19 cellular contexts compared by ENCODE assay signal in genomic region chr17:82078433-82078832, GRCh38. TPM values are rescaled to one million over a fixed set of nuclear protein-coding genes. Genes with fewer than 3 reads are reported as not detected.
DNase-seq lines count a peak whose midpoint lies in the region; ATAC-seq, FAIRE-seq and TF ChIP-seq lines count a peak whose summit lies in the region.
"Had no signal": no experiment of that assay in that cellular context is flagged by ENCODE, and none has a peak within 500 bp of the region (broad histone marks: within the 10 kb centered on the region; RNA-seq: fewer than 3 reads in every experiment).

No MANE protein-coding gene starts in this region.

- peaks cover 22% of the 10 kb centered on the region for H3K36me3 Mint-ChIP-seq in CD4-positive, alpha-beta T cell (ENCODE audit: low read depth)
- H3K36me3 Mint-ChIP-seq in neural progenitor cell = peaks cover 5% of the 10 kb centered on the region
- H3K36me3 Mint-ChIP-seq: CD4-positive, CD25-positive, alpha-beta regulatory T cell had no signal

- H3K27ac ChIP-seq in CD4-positive, alpha-beta T cell (ENCODE audit: low read depth, low read length) = no peak overlapping the region
- H3K27ac ChIP-seq in HEK293 (ENCODE audit: extremely low read depth, low read depth, low read length) = peak overlapping the region; percentile 11; the same call in 1 of the 2 replicates
- no peak overlapping the region for H3K27ac ChIP-seq in K562 (ENCODE audit: extremely low read depth, low read depth, low read length)
- H3K27ac ChIP-seq in neural progenitor cell = peak overlapping the region; percentile 53
- H3K27ac ChIP-seq in brain microvascular endothelial cell = no peak overlapping the region
- H3K27ac ChIP-seq: GM23248, KMS-11 had no signal

- POLR2A ChIA-PET in CD4-positive, alpha-beta T cell (lab: Charles Lee) = no interaction called here
- POLR2A ChIA-PET in HEK293 (lab: Yijun Ruan, JAX) = interaction anchor here (1.0 to 1.3 kb wide), 3 partner anchors 17 to 41 kb away, joined by 3 to 5 read pairs (median 3); partner anchors contain the start of genes DCXR and FASN
- POLR2A ChIA-PET in K562 (lab: Yijun Ruan, JAX) = interaction anchor here (3.1 to 4.2 kb wide), 2 partner anchors 9 to 12 kb away, joined by 24 to 52 read pairs; partner anchors contain the start of gene DUS1L

- TF ChIP-seq EP300 in K562 (IDR thresholded peaks at IDR 0.05; ENCODE audit: low read length) = no peak

- H2AFZ ChIP-seq in K562 (ENCODE audit: low read depth, low read length) (no peak overlapping the region), neural progenitor cell (replicated peaks) (no peak overlapping the region)
- H2AFZ ChIP-seq: GM23248 had no signal

- TF ChIP-seq POLR2A in K562 (conservative IDR thresholded peaks at IDR 0.05) = no peak

- H3K9me3 Mint-ChIP-seq in CD4-positive, alpha-beta T cell = no peaks in the 10 kb centered on the region
- H3K9me3 Mint-ChIP-seq in neural progenitor cell = no peaks in the 10 kb centered on the region
- H3K9me3 Mint-ChIP-seq: CD4-positive, CD25-positive, alpha-beta regulatory T cell had no signal

- H3K4me3 Mint-ChIP-seq in CD4-positive, alpha-beta T cell = peak overlapping the region; percentile 30
- no peak overlapping the region for H3K4me3 Mint-ChIP-seq in neural progenitor cell
- H3K4me3 Mint-ChIP-seq: B cell; CD4-positive, CD25-positive, alpha-beta regulatory T cell had no signal

- H3K4me2 ChIP-seq in K562 (ENCODE audit: insufficient read depth, low read length) = no peak overlapping the region
- H3K4me2 ChIP-seq in neural progenitor cell = no peak overlapping the region
- H3K4me2 ChIP-seq: KMS-11, SK-N-SH had no signal

- peaks cover 3% of the 10 kb centered on the region for H3K9me1 ChIP-seq in K562 (ENCODE audit: control insufficient read depth, insufficient read depth, low read length)

- no peaks in the 10 kb centered on the region for H3K27me3 Mint-ChIP-seq in CD4-positive, alpha-beta T cell
- H3K27me3 Mint-ChIP-seq in neural progenitor cell (ENCODE audit: insufficient read depth, low read depth) = peaks cover 2% of the 10 kb centered on the region
- H3K27me3 Mint-ChIP-seq: B cell had no signal

- H3K4me1 Mint-ChIP-seq in CD4-positive, alpha-beta T cell (ENCODE audit: low read depth) = no peaks in the 10 kb centered on the region
- H3K4me1 Mint-ChIP-seq in neural progenitor cell = peaks cover 2% of the 10 kb centered on the region
- H3K4me1 Mint-ChIP-seq: B cell; CD4-positive, CD25-positive, alpha-beta regulatory T cell had no signal

- H3F3A ChIP-seq in neural progenitor cell (ENCODE audit: low read depth) = peaks cover 37% of the 10 kb centered on the region

- intact Hi-C loops in CD4-positive, alpha-beta T cell (cut with DNase I, micrococcal nuclease) = no loop called here
- intact Hi-C loops in K562 (cut with micrococcal nuclease) = no loop called here

- ATAC-seq in CD4-positive, alpha-beta T cell (ENCODE audit: poor library complexity) = no peak
- ATAC-seq in K562 = no peak

- TSS peak; percentile 34 for BruUV-seq in K562 (replicated peaks; lab: Mats Ljungman, UMichigan)

- H3K79me2 ChIP-seq in K562 (ENCODE audit: control insufficient read depth, insufficient read depth, low read length) (no peaks in the 10 kb centered on the region; the same call in 2 of the 3 replicates), neural progenitor cell (ENCODE audit: low read depth) (no peaks in the 10 kb centered on the region)

- TF ChIP-seq CTCF in CD4-positive, alpha-beta T cell (IDR thresholded peaks at IDR 0.05) = no peak
- TF ChIP-seq CTCF in HEK293 (tag by site-specific recombination; IDR thresholded peaks at IDR 0.05) (no peak), K562 (IDR thresholded peaks at IDR 0.05 in 2 of 3, conservative IDR thresholded peaks at IDR 0.05 in 1 of 3; ENCODE audit: insufficient read depth in 2 of 3, low read depth in 1 of 3, low read length in 3 of 3) (no peak), neural progenitor cell (IDR thresholded peaks at IDR 0.05) (no peak), brain microvascular endothelial cell (IDR thresholded peaks at IDR 0.05; ENCODE audit: low read depth, low read length, missing control alignments) (no peak)

- CTCF ChIA-PET in CD4-positive, alpha-beta T cell (lab: Charles Lee) = no interaction called here
- CTCF ChIA-PET in HEK293 (lab: Yijun Ruan, JAX) (no interaction called here), K562 (lab: Yijun Ruan, JAX; ENCODE audit: low intra/inter-chr PET ratio) (no interaction called here)

- H3K4me1 ChIP-seq in HEK293 (ENCODE audit: control insufficient read depth, insufficient read depth, low read length) (no peaks in the 10 kb centered on the region), K562 (replicated peaks in 1 of 2; ENCODE audit: control insufficient read depth in 2 of 2, insufficient read depth in 2 of 2, low read length in 2 of 2) (peaks cover 0 to 64% of the 10 kb centered on the region in 2 experiments; a peak in 2 of 5 replicates), neural progenitor cell (no peaks in the 10 kb centered on the region)

- WGBS in K562 (ENCODE audit: insufficient coverage, low coverage, missing lambda C conversion rate) = 95% methylated on average over 13 of the region's 18 CpGs

- H3K9ac ChIP-seq in K562 (ENCODE audit: insufficient read depth in 1 of 2, low read depth in 2 of 2, low read length in 2 of 2) (no peak overlapping the region), neural progenitor cell (no peak overlapping the region)
- H3K9ac ChIP-seq: GM23248, KMS-11, SK-N-SH had no signal

- H4K20me1 ChIP-seq in K562 (replicated peaks; ENCODE audit: control insufficient read depth, insufficient read depth, low read length) = peaks cover 27% of the 10 kb centered on the region
- peaks cover 48% of the 10 kb centered on the region for H4K20me1 ChIP-seq in neural progenitor cell (ENCODE audit: low read depth)

- no peak overlapping the region for H3K27ac Mint-ChIP-seq in CD4-positive, alpha-beta T cell
- H3K27ac Mint-ChIP-seq in neural progenitor cell = no peak overlapping the region
- H3K27ac Mint-ChIP-seq: B cell; CD4-positive, CD25-positive, alpha-beta regulatory T cell had no signal

- peak in 1 of 10 experiments; percentile 0 for DNase-seq in CD4-positive, alpha-beta T cell
- no peak for DNase-seq in K562 (ENCODE audit: extremely low read depth in 1 of 4, low spot score in 3 of 4)
- no peak for DNase-seq in neural progenitor cell (ENCODE audit: low spot score)
- DNase-seq in activated CD4-positive, alpha-beta T cell treated with anti-CD3 and anti-CD28 coated beads for 1 hour = no peak
- DNase-seq in brain microvascular endothelial cell = no peak
- no peak for DNase-seq in NCI-H1436 (lab: John Stamatoyannopoulos, UW)
- DNase-seq: CD4-positive, CD25-positive, alpha-beta regulatory T cell; DMS79; GM23248; NCI-H1048; NCI-H2081 treated with DMSO at 0.1 percent for 48 hours; NCI-H510A treated with DMSO at 0.1 percent for 48 hours; NCI-H82; Right ventricle myocardium superior; SK-N-SH had no signal

- no peak overlapping the region for H3K4me3 ChIP-seq in HEK293 (ENCODE audit: low read depth, low read length)
- H3K4me3 ChIP-seq in K562 = no peak overlapping the region
- H3K4me3 ChIP-seq in neural progenitor cell = no peak overlapping the region
- no peak overlapping the region for H3K4me3 ChIP-seq in brain microvascular endothelial cell (ENCODE audit: low read depth, low read length)
- H3K4me3 ChIP-seq: GM23248 had no signal

- H3K36me3 ChIP-seq in HEK293 (ENCODE audit: control insufficient read depth in 2 of 2, insufficient read depth in 1 of 2, low read length in 2 of 2) = peaks cover 12 to 60% of the 10 kb centered on the region in 2 experiments
- peaks cover 58% of the 10 kb centered on the region; the same call in 2 of the 3 replicates for H3K36me3 ChIP-seq in K562 (ENCODE audit: control insufficient read depth, insufficient read depth, low read length)
- no peaks in the 10 kb centered on the region for H3K36me3 ChIP-seq in neural progenitor cell
- peaks cover 62% of the 10 kb centered on the region for H3K36me3 ChIP-seq in brain microvascular endothelial cell (replicated peaks)

- no peak for TF ChIP-seq RAD21 in K562 (CRISPR knock-in tag; conservative IDR thresholded peaks at IDR 0.05 in 1 of 2, IDR thresholded peaks at IDR 0.05 in 1 of 2)

- FAIRE-seq in K562 (lab: Jason Lieb, UNC) = no peak
- FAIRE-seq: D721Med had no signal

- no peaks in the 10 kb centered on the region for H3K9me3 ChIP-seq in CD4-positive, alpha-beta T cell (ENCODE audit: control insufficient read depth, low read length)
- H3K9me3 ChIP-seq in HEK293 (ENCODE audit: control insufficient read depth, insufficient read depth, low read depth, low read length) (no peaks in the 10 kb centered on the region), K562 (replicated peaks; ENCODE audit: control insufficient read depth, insufficient read depth, low read depth, low read length) (no peaks in the 10 kb centered on the region), neural progenitor cell (ENCODE audit: low read depth) (no peaks in the 10 kb centered on the region)
- H3K9me3 ChIP-seq: SK-N-SH had no signal

- in situ Hi-C loops in K562 (cut with MboI) = no loop called here
- in situ Hi-C loops in brain microvascular endothelial cell (cut with HindIII; ENCODE audit: low pct_ligation_motif_present, low sequenced_read_pairs) = no loop called here

- H3K27me3 ChIP-seq in CD4-positive, alpha-beta T cell (ENCODE audit: control insufficient read depth, insufficient read depth, low read length) = no peaks in the 10 kb centered on the region
- H3K27me3 ChIP-seq in K562 (ENCODE audit: control insufficient read depth in 2 of 2, insufficient read depth in 2 of 2, low read length in 2 of 2) (no peaks in the 10 kb centered on the region), neural progenitor cell (peaks cover 12% of the 10 kb centered on the region), brain microvascular endothelial cell (replicated peaks) (no peaks in the 10 kb centered on the region)

RNA-seq across cellular contexts. Expression of gene DUS1L, which starts 12.8 kb away (rescaled TPM):
- 100 to 1,000 TPM; 160 to 163 TPM for total RNA-seq in CD4-positive, alpha-beta T cell
- 125 and 499 TPM in 2 replicates for total RNA-seq in K562 (2011; cell fraction: chromatin; rRNA removed; ENCODE audit: low replicate concordance)
- 452 and 491 TPM in 2 replicates for total RNA-seq in K562 (2011; cell fraction: nucleolus; rRNA removed)
- total RNA-seq in K562 (2011; cell fraction: nucleoplasm; rRNA removed) = 177 and 203 TPM in 2 replicates
- total RNA-seq in K562 (2014; rRNA removed) (203 and 249 TPM in 2 replicates), K562 (2014; rRNA removed; fragmentation: Illumina TruSeq; extraction: Trizol) (45.0 and 57.5 TPM in 2 replicates), K562 (2015; rRNA removed; fragmentation: Illumina TruSeq; extraction: Trizol) (83.1 and 83.9 TPM in 2 replicates), K562 (2021) (193 and 209 TPM in 2 replicates), neural progenitor cell (ENCODE audit: low replicate concordance) (54.5 and 76.6 TPM in 2 replicates)
- polyA plus RNA-seq in K562 (2011; rRNA removed) (60.1 and 77.0 TPM in 2 replicates), K562 (2014; fragmentation: Illumina TruSeq; extraction: Trizol) (97.2 and 99.8 TPM in 2 replicates), K562 (2014; fragmentation: Nextera tagmentation; extraction: Ambion mirVana) (10 to 100 TPM in 1 of 2 experiments, 1 to 10 TPM in 1; 7.8 to 11.3 TPM), K562 (2014; rRNA removed) (201 and 210 TPM in 2 replicates)
- polyA plus RNA-seq in K562 (2011; cell fraction: cytosol; rRNA removed) = 62.4 and 118 TPM in 2 replicates
- 712 and 945 TPM in 2 replicates for polyA plus RNA-seq in K562 (2011; cell fraction: nucleus; rRNA removed)
- polyA plus RNA-seq in K562 (2012) = 123 and 178 TPM in 2 replicates
- polyA minus RNA-seq in K562 (2011; rRNA and poly(A)+ RNA removed) = 17.2 and 22.2 TPM in 2 replicates
- 54.0 and 54.3 TPM in 2 replicates for polyA minus RNA-seq in K562 (2011; cell fraction: cytosol; rRNA and poly(A)+ RNA removed)
- polyA minus RNA-seq in K562 (2011; cell fraction: nucleus; rRNA and poly(A)+ RNA removed) = 179 and 184 TPM in 2 replicates

RNA-seq across cellular contexts. Expression of gene FASN, which starts 19.6 kb away (rescaled TPM):
- 100 to 1,000 TPM; 168 to 174 TPM for total RNA-seq in CD4-positive, alpha-beta T cell
- 343 and 1,124 TPM in 2 replicates for total RNA-seq in K562 (2011; cell fraction: chromatin; rRNA removed; ENCODE audit: low replicate concordance)
- 877 TPM in 2 replicates for total RNA-seq in K562 (2011; cell fraction: nucleolus; rRNA removed)
- total RNA-seq in K562 (2011; cell fraction: nucleoplasm; rRNA removed) = 433 and 475 TPM in 2 replicates
- total RNA-seq in K562 (2014; rRNA removed) (214 and 239 TPM in 2 replicates), K562 (2014; rRNA removed; fragmentation: Illumina TruSeq; extraction: Trizol) (11.2 and 13.9 TPM in 2 replicates), K562 (2015; rRNA removed; fragmentation: Illumina TruSeq; extraction: Trizol) (50.9 and 61.1 TPM in 2 replicates), K562 (2021) (605 and 663 TPM in 2 replicates), neural progenitor cell (ENCODE audit: low replicate concordance) (77.9 and 266 TPM in 2 replicates)
- polyA plus RNA-seq in K562 (2011; rRNA removed) (49.8 and 133 TPM in 2 replicates), K562 (2014; fragmentation: Illumina TruSeq; extraction: Trizol) (49.9 and 181 TPM in 2 replicates), K562 (2014; fragmentation: Nextera tagmentation; extraction: Ambion mirVana) (under 1 TPM; 0.15 to 0.20 TPM), K562 (2014; rRNA removed) (157 and 181 TPM in 2 replicates)
- polyA plus RNA-seq in K562 (2011; cell fraction: cytosol; rRNA removed) = 159 and 260 TPM in 2 replicates
- polyA plus RNA-seq in K562 (2011; cell fraction: nucleus; rRNA removed) = 627 and 766 TPM in 2 replicates
- polyA plus RNA-seq in K562 (2012) = 153 and 283 TPM in 2 replicates
- 59.1 and 70.2 TPM in 2 replicates for polyA minus RNA-seq in K562 (2011; rRNA and poly(A)+ RNA removed)
- polyA minus RNA-seq in K562 (2011; cell fraction: cytosol; rRNA and poly(A)+ RNA removed) = 455 and 1,011 TPM in 2 replicates
- polyA minus RNA-seq in K562 (2011; cell fraction: nucleus; rRNA and poly(A)+ RNA removed) = 200 and 251 TPM in 2 replicates

RNA-seq across cellular contexts. Expression of gene GPS1, which starts 26.7 kb away (rescaled TPM):
- total RNA-seq in CD4-positive, alpha-beta T cell = 10 to 100 TPM; 64.6 to 69.3 TPM
- 57.5 and 207 TPM in 2 replicates for total RNA-seq in K562 (2011; cell fraction: chromatin; rRNA removed; ENCODE audit: low replicate concordance)
- 178 and 205 TPM in 2 replicates for total RNA-seq in K562 (2011; cell fraction: nucleolus; rRNA removed)
- 87.8 and 88.8 TPM in 2 replicates for total RNA-seq in K562 (2011; cell fraction: nucleoplasm; rRNA removed)
- total RNA-seq in K562 (2014; rRNA removed) = 137 and 183 TPM in 2 replicates
- total RNA-seq in K562 (2014; rRNA removed; fragmentation: Illumina TruSeq; extraction: Trizol) = 17.5 and 26.3 TPM in 2 replicates
- 69.9 and 72.5 TPM in 2 replicates for total RNA-seq in K562 (2015; rRNA removed; fragmentation: Illumina TruSeq; extraction: Trizol)
- 162 and 167 TPM in 2 replicates for total RNA-seq in K562 (2021)
- 57.0 and 88.5 TPM in 2 replicates for polyA plus RNA-seq in K562 (2011; rRNA removed)
- 94.2 and 226 TPM in 2 replicates for polyA plus RNA-seq in K562 (2011; cell fraction: cytosol; rRNA removed)
- polyA plus RNA-seq in K562 (2011; cell fraction: nucleus; rRNA removed) = 212 and 255 TPM in 2 replicates
- 103 and 115 TPM in 2 replicates for polyA plus RNA-seq in K562 (2012)
- 74.5 and 111 TPM in 2 replicates for polyA plus RNA-seq in K562 (2014; fragmentation: Illumina TruSeq; extraction: Trizol)
- polyA plus RNA-seq in K562 (2014; fragmentation: Nextera tagmentation; extraction: Ambion mirVana) = 10 to 100 TPM in 1 of 2 experiments, 1 to 10 TPM in 1; 3.1 to 13.4 TPM
- polyA plus RNA-seq in K562 (2014; rRNA removed) = 112 and 123 TPM in 2 replicates
- polyA minus RNA-seq in K562 (2011; rRNA and poly(A)+ RNA removed) = 31.9 and 46.4 TPM in 2 replicates
- polyA minus RNA-seq in K562 (2011; cell fraction: cytosol; rRNA and poly(A)+ RNA removed) = 71.4 and 74.6 TPM in 2 replicates
- 72.3 and 75.2 TPM in 2 replicates for polyA minus RNA-seq in K562 (2011; cell fraction: nucleus; rRNA and poly(A)+ RNA removed)
- total RNA-seq in neural progenitor cell (ENCODE audit: low replicate concordance) = 86.6 and 174 TPM in 2 replicates

RNA-seq across cellular contexts. Expression of gene RFNG, which starts 26.8 kb away (rescaled TPM):
- total RNA-seq in CD4-positive, alpha-beta T cell = 10 to 100 TPM; 28.1 to 31.2 TPM
- total RNA-seq in K562 (2011; cell fraction: chromatin; rRNA removed; ENCODE audit: low replicate concordance) = 23.1 and 61.7 TPM in 2 replicates
- 74.4 and 74.9 TPM in 2 replicates for total RNA-seq in K562 (2011; cell fraction: nucleolus; rRNA removed)
- total RNA-seq in K562 (2011; cell fraction: nucleoplasm; rRNA removed) = 36.5 and 40.5 TPM in 2 replicates
- 23.6 and 28.4 TPM in 2 replicates for total RNA-seq in K562 (2014; rRNA removed)
- total RNA-seq in K562 (2014; rRNA removed; fragmentation: Illumina TruSeq; extraction: Trizol) = 6.5 and 9.5 TPM in 2 replicates
- total RNA-seq in K562 (2015; rRNA removed; fragmentation: Illumina TruSeq; extraction: Trizol) = 11.1 and 14.3 TPM in 2 replicates
- 26.9 and 30.2 TPM in 2 replicates for total RNA-seq in K562 (2021)
- polyA plus RNA-seq in K562 (2011; rRNA removed) = 9.2 and 17.2 TPM in 2 replicates
- 12.2 and 23.8 TPM in 2 replicates for polyA plus RNA-seq in K562 (2011; cell fraction: cytosol; rRNA removed)
- 144 and 164 TPM in 2 replicates for polyA plus RNA-seq in K562 (2011; cell fraction: nucleus; rRNA removed)
- 16.9 and 35.2 TPM in 2 replicates for polyA plus RNA-seq in K562 (2012)
- 9.0 and 18.5 TPM in 2 replicates for polyA plus RNA-seq in K562 (2014; fragmentation: Illumina TruSeq; extraction: Trizol)
- under 1 TPM; 0.32 to 0.66 TPM for polyA plus RNA-seq in K562 (2014; fragmentation: Nextera tagmentation; extraction: Ambion mirVana)
- 32.6 and 32.8 TPM in 2 replicates for polyA plus RNA-seq in K562 (2014; rRNA removed)
- polyA minus RNA-seq in K562 (2011; rRNA and poly(A)+ RNA removed) = 2.0 TPM in 2 replicates
- 11.7 and 13.1 TPM in 2 replicates for polyA minus RNA-seq in K562 (2011; cell fraction: cytosol; rRNA and poly(A)+ RNA removed)
- 11.4 and 14.3 TPM in 2 replicates for polyA minus RNA-seq in K562 (2011; cell fraction: nucleus; rRNA and poly(A)+ RNA removed)
- 13.6 and 41.0 TPM in 2 replicates for total RNA-seq in neural progenitor cell (ENCODE audit: low replicate concordance)

RNA-seq across cellular contexts. Expression of gene DCXR, which starts 40.9 kb away (rescaled TPM):
- 100 to 1,000 TPM; 103 to 119 TPM for total RNA-seq in CD4-positive, alpha-beta T cell
- 78.8 and 254 TPM in 2 replicates for total RNA-seq in K562 (2011; cell fraction: chromatin; rRNA removed; ENCODE audit: low replicate concordance)
- total RNA-seq in K562 (2011; cell fraction: nucleolus; rRNA removed) = 329 and 354 TPM in 2 replicates
- total RNA-seq in K562 (2011; cell fraction: nucleoplasm; rRNA removed) = 133 and 150 TPM in 2 replicates
- total RNA-seq in K562 (2014; rRNA removed) = 165 and 194 TPM in 2 replicates
- total RNA-seq in K562 (2014; rRNA removed; fragmentation: Illumina TruSeq; extraction: Trizol) = 41.1 and 66.0 TPM in 2 replicates
- total RNA-seq in K562 (2015; rRNA removed; fragmentation: Illumina TruSeq; extraction: Trizol) = 76.0 and 90.0 TPM in 2 replicates
- total RNA-seq in K562 (2021) = 235 and 256 TPM in 2 replicates
- 156 and 201 TPM in 2 replicates for polyA plus RNA-seq in K562 (2011; rRNA removed)
- 404 and 845 TPM in 2 replicates for polyA plus RNA-seq in K562 (2011; cell fraction: cytosol; rRNA removed)
- 611 and 714 TPM in 2 replicates for polyA plus RNA-seq in K562 (2011; cell fraction: nucleus; rRNA removed)
- 229 and 244 TPM in 2 replicates for polyA plus RNA-seq in K562 (2012)
- polyA plus RNA-seq in K562 (2014; fragmentation: Illumina TruSeq; extraction: Trizol) = 243 and 274 TPM in 2 replicates
- polyA plus RNA-seq in K562 (2014; fragmentation: Nextera tagmentation; extraction: Ambion mirVana) = 10 to 100 TPM; 21.3 to 50.3 TPM
- polyA plus RNA-seq in K562 (2014; rRNA removed) = 229 and 261 TPM in 2 replicates
- polyA minus RNA-seq in K562 (2011; rRNA and poly(A)+ RNA removed) = 34.8 and 73.6 TPM in 2 replicates
- 67.3 and 81.5 TPM in 2 replicates for polyA minus RNA-seq in K562 (2011; cell fraction: cytosol; rRNA and poly(A)+ RNA removed)
- 104 and 111 TPM in 2 replicates for polyA minus RNA-seq in K562 (2011; cell fraction: nucleus; rRNA and poly(A)+ RNA removed)
- 36.5 and 64.9 TPM in 2 replicates for total RNA-seq in neural progenitor cell (ENCODE audit: low replicate concordance)

Comparison
In these comparisons a context has a peak if more than half of its experiments do, and no peak if none do; other contexts are left out.
1. H3K27ac ChIP-seq: peak in HEK293 (single experiment) and neural progenitor cell (single experiment); none in CD4-positive, alpha-beta T cell (single experiment), K562 (single experiment) and brain microvascular endothelial cell (single experiment).